Comparison of ENCODE assay signal across 8 cellular contexts in genomic region chr14:54722791-54723432, GRCh38.
DNase-seq lines count a peak whose midpoint lies in the region; ATAC-seq, FAIRE-seq and TF ChIP-seq lines count a peak whose summit lies in the region.

No MANE protein-coding gene starts in this region.

- DNase-seq in HuH-7 (ENCODE audit: low spot score) (peak; percentile 11), astrocyte of the spinal cord (ENCODE audit: low read depth, low spot score) (peak; percentile 47), naive B cell (peak; percentile 36), vagina (ENCODE audit: extremely low spot score in 2 of 2) (no peak), T-helper 17 cell (no peak)
- no peak for DNase-seq in central memory CD4-positive, alpha-beta T cell

- intact Hi-C loops in vagina (cut with DNase I), result no loop called here

- peak; percentile 90 to 97 for ATAC-seq in naive B cell (ENCODE audit: low read depth in 2 of 2)
- no peak for ATAC-seq in HG02970 (IDR thresholded peaks at IDR 0.05; ENCODE audit: low FRiP score, unreplicated experiment)
- no peak for ATAC-seq in T-helper 17 cell

- H3K4me3 Mint-ChIP-seq in naive B cell (peak overlapping the region in 2 of 8 donors; percentile 37 to 62), T-helper 17 cell (no peak overlapping the region)

- H3K4me1 ChIP-seq in vagina, result peaks cover 23% of the 10 kb centered on the region

- H3K27me3 Mint-ChIP-seq in naive B cell (no peaks in the 10 kb centered on the region), T-helper 17 cell (peaks cover 42% of the 10 kb centered on the region)

- peaks cover 0 to 7% of the 10 kb centered on the region in 2 donors for H3K36me3 Mint-ChIP-seq in naive B cell
- H3K36me3 Mint-ChIP-seq in T-helper 17 cell (ENCODE audit: low read depth), result peaks cover 6% of the 10 kb centered on the region

- peak; percentile 86 for FAIRE-seq in G401.6 (lab: Jason Lieb, UNC)

- peaks cover 0 to 4% (median 0%) of the 10 kb centered on the region in 7 donors for H3K9me3 Mint-ChIP-seq in naive B cell

- no peaks in the 10 kb centered on the region for H3K36me3 ChIP-seq in vagina

- H3K27ac Mint-ChIP-seq in naive B cell (peak overlapping the region in 3 of 6 donors; percentile 36 to 71 (median 60)), T-helper 17 cell (no peak overlapping the region)

- peaks cover 11 to 16% (median 15%) of the 10 kb centered on the region in 3 donors for H3K4me1 Mint-ChIP-seq in naive B cell
- peaks cover 5% of the 10 kb centered on the region for H3K4me1 Mint-ChIP-seq in T-helper 17 cell

- no peak overlapping the region for H3K27ac ChIP-seq in vagina

- H3K4me3 ChIP-seq in astrocyte of the spinal cord (ENCODE audit: low read depth, low read length) (no peak overlapping the region), vagina (no peak overlapping the region)

- H3K9me3 ChIP-seq in vagina, result no peaks in the 10 kb centered on the region
- H3K9me3 ChIP-seq in T-helper 17 cell (ENCODE audit: control insufficient read depth, low read length, poor library complexity, severe bottlenecking), result no peaks in the 10 kb centered on the region

- TF ChIP-seq CTCF in astrocyte of the spinal cord (IDR thresholded peaks at IDR 0.05; ENCODE audit: low read depth, low read length), result peak; percentile 48
- TF ChIP-seq CTCF in vagina (IDR thresholded peaks at IDR 0.05), result no peak

- in situ Hi-C loops in astrocyte of the spinal cord (cut with HindIII; ENCODE audit: low sequenced_read_pairs), result no loop called here

- TF ChIP-seq POLR2A in vagina (IDR thresholded peaks at IDR 0.05), result no peak

- no peaks in the 10 kb centered on the region for H3K27me3 ChIP-seq in vagina

Comparison
In these comparisons a context has a peak if more than half of its experiments do, and no peak if none do; other contexts are left out.
1. DNase-seq: peak in HuH-7 (single experiment), astrocyte of the spinal cord (single experiment) and naive B cell (single experiment); none in vagina (0 of 2), central memory CD4-positive, alpha-beta T cell (single experiment) and T-helper 17 cell (0 of 3).
2. ATAC-seq: peak in naive B cell (2 of 2); none in HG02970 (single experiment) and T-helper 17 cell (single experiment).